ENCODE assay signal across 8 cellular contexts in the genomic region with DNA sequence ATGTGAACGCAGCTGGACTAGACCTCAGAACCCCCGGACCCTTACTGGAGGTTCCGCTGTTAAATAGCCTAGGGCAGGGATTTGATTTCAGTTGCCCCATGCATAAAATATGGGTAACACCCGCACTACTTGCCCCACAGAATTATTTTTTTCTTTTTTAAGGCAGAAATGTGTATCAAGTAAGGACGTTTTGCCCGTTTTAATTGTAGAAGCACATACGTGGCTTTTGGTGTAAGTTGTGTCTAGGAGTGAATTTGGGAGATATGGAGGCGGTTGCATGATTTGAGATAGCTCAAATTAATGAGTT. TPM values are rescaled to one million over a fixed set of nuclear protein-coding genes. Genes with fewer than 3 reads are reported as not detected.
DNase-seq lines count a peak whose midpoint lies in the region; ATAC-seq and FAIRE-seq lines count a peak whose summit lies in the region.

No MANE protein-coding gene starts in this region.

- H3K9ac ChIP-seq in iPS-20b (ENCODE audit: low read depth, low read length) = peak overlapping the region; percentile 74; the same call in 1 of the 2 replicates

- no peaks in the 10 kb centered on the region for H3K9me3 ChIP-seq in iPS-20b (ENCODE audit: insufficient read depth, low read depth, low read length)

- DNase-seq in stimulated activated naive CD8-positive, alpha-beta T cell treated with anti-CD3 and anti-CD28 coated beads, Interleukin-15, Interleukin-2, amounts not matched to agents 100 U/mL and 50 U/mL, for 24 hours = no peak
- DNase-seq in activated T-helper 2 cell treated with anti-CD3 and anti-CD28 coated beads, Interferon-gamma antibody, Interleukin-2, Interleukin-4, amounts not matched to agents 10 μg/mL and 5 μg/mL and 100 μg/mL, durations not matched to agents 14 hours and 24 hours and 36 hours (ENCODE audit: low spot score) = no peak
- DNase-seq in stimulated activated effector memory CD8-positive, alpha-beta T cell treated with anti-CD3 and anti-CD28 coated beads, Interleukin-12 subunit alpha, Interleukin-12 subunit beta, amount 100 ng/mL, for 72 hours (ENCODE audit: low spot score in 2 of 2) = no peak
- DNase-seq in foreskin melanocyte = no peak
- no peak for DNase-seq in urothelium cell line (ENCODE audit: low spot score)
- DNase-seq in NCI-H2029 treated with DMSO at 0.1 percent for 48 hours (lab: John Stamatoyannopoulos, UW) = no peak

- H3K4me1 Mint-ChIP-seq in stimulated activated naive CD8-positive, alpha-beta T cell treated with anti-CD3 and anti-CD28 coated beads, Interleukin-15, Interleukin-2, amounts not matched to agents 100 ng/mL and 50 ng/mL, for 24 hours (ENCODE audit: low read depth) = peaks cover 44% of the 10 kb centered on the region
- peaks cover 30% of the 10 kb centered on the region for H3K4me1 Mint-ChIP-seq in activated T-helper 2 cell treated with anti-CD3 and anti-CD28 coated beads, Interferon-gamma antibody, Interleukin-2, Interleukin-4, amounts not matched to agents 10 μg/mL and 5 μg/mL and 100 μg/mL, durations not matched to agents 14 hours and 24 hours and 36 hours (ENCODE audit: low read depth)
- H3K4me1 Mint-ChIP-seq in stimulated activated effector memory CD8-positive, alpha-beta T cell treated with anti-CD3 and anti-CD28 coated beads, Interleukin-12 subunit alpha, Interleukin-12 subunit beta, amount 100 ng/mL, for 72 hours = peaks cover 37% of the 10 kb centered on the region

- intact Hi-C loops in activated T-helper 2 cell treated with anti-CD3 and anti-CD28 coated beads, Interferon-gamma antibody, Interleukin-2, Interleukin-4, amounts not matched to agents 10 μg/mL and 5 μg/mL and 100 μg/mL, durations not matched to agents 14 hours and 24 hours and 36 hours (cut with micrococcal nuclease) = loop anchor here (1.0 to 5.0 kb wide), 5 partner anchors 67 to 457 kb away; no protein-coding TSS in a partner anchor

- peak overlapping the region; percentile 95 for H3K27ac Mint-ChIP-seq in stimulated activated naive CD8-positive, alpha-beta T cell treated with anti-CD3 and anti-CD28 coated beads, Interleukin-15, Interleukin-2, amounts not matched to agents 100 ng/mL and 50 ng/mL, for 24 hours
- H3K27ac Mint-ChIP-seq in activated T-helper 2 cell treated with anti-CD3 and anti-CD28 coated beads, Interferon-gamma antibody, Interleukin-2, Interleukin-4, amounts not matched to agents 10 μg/mL and 5 μg/mL and 100 μg/mL, durations not matched to agents 14 hours and 24 hours and 36 hours = peak overlapping the region; percentile 67
- peak overlapping the region; percentile 69 for H3K27ac Mint-ChIP-seq in stimulated activated effector memory CD8-positive, alpha-beta T cell treated with anti-CD3 and anti-CD28 coated beads, Interleukin-12 subunit alpha, Interleukin-12 subunit beta, amount 100 ng/mL, for 72 hours

- H3K4me3 ChIP-seq in iPS-20b (ENCODE audit: low read length) = peak overlapping the region; percentile 70

- no peak for FAIRE-seq in urothelium cell line (lab: Jason Lieb, UNC)

- H3K4me1 ChIP-seq in iPS-20b (ENCODE audit: insufficient read depth, low read length) = peaks cover 7% of the 10 kb centered on the region; the same call in 1 of the 2 replicates

- H3K36me3 ChIP-seq in iPS-20b (ENCODE audit: insufficient read depth, low read depth, low read length) = no peaks in the 10 kb centered on the region

- peak overlapping the region; percentile 97 for H3K4me3 Mint-ChIP-seq in stimulated activated naive CD8-positive, alpha-beta T cell treated with anti-CD3 and anti-CD28 coated beads, Interleukin-15, Interleukin-2, amounts not matched to agents 100 ng/mL and 50 ng/mL, for 24 hours
- H3K4me3 Mint-ChIP-seq in activated T-helper 2 cell treated with anti-CD3 and anti-CD28 coated beads, Interferon-gamma antibody, Interleukin-2, Interleukin-4, amounts not matched to agents 10 μg/mL and 5 μg/mL and 100 μg/mL, durations not matched to agents 14 hours and 24 hours and 36 hours (ENCODE audit: low read depth) = peak overlapping the region; percentile 83
- H3K4me3 Mint-ChIP-seq in stimulated activated effector memory CD8-positive, alpha-beta T cell treated with anti-CD3 and anti-CD28 coated beads, Interleukin-12 subunit alpha, Interleukin-12 subunit beta, amount 100 ng/mL, for 72 hours = peak overlapping the region; percentile 73

- H3K9me3 Mint-ChIP-seq in stimulated activated naive CD8-positive, alpha-beta T cell treated with anti-CD3 and anti-CD28 coated beads, Interleukin-15, Interleukin-2, amounts not matched to agents 100 ng/mL and 50 ng/mL, for 24 hours = no peaks in the 10 kb centered on the region
- H3K9me3 Mint-ChIP-seq in activated T-helper 2 cell treated with anti-CD3 and anti-CD28 coated beads, Interferon-gamma antibody, Interleukin-2, Interleukin-4, amounts not matched to agents 10 μg/mL and 5 μg/mL and 100 μg/mL, durations not matched to agents 14 hours and 24 hours and 36 hours = no peaks in the 10 kb centered on the region
- no peaks in the 10 kb centered on the region for H3K9me3 Mint-ChIP-seq in stimulated activated effector memory CD8-positive, alpha-beta T cell treated with anti-CD3 and anti-CD28 coated beads, Interleukin-12 subunit alpha, Interleukin-12 subunit beta, amount 100 ng/mL, for 72 hours

- peaks cover 31% of the 10 kb centered on the region for H3K36me3 Mint-ChIP-seq in stimulated activated naive CD8-positive, alpha-beta T cell treated with anti-CD3 and anti-CD28 coated beads, Interleukin-15, Interleukin-2, amounts not matched to agents 100 ng/mL and 50 ng/mL, for 24 hours (ENCODE audit: low read depth)
- H3K36me3 Mint-ChIP-seq in activated T-helper 2 cell treated with anti-CD3 and anti-CD28 coated beads, Interferon-gamma antibody, Interleukin-2, Interleukin-4, amounts not matched to agents 10 μg/mL and 5 μg/mL and 100 μg/mL, durations not matched to agents 14 hours and 24 hours and 36 hours (ENCODE audit: low read depth) = peaks cover 27% of the 10 kb centered on the region
- peaks cover 19% of the 10 kb centered on the region for H3K36me3 Mint-ChIP-seq in stimulated activated effector memory CD8-positive, alpha-beta T cell treated with anti-CD3 and anti-CD28 coated beads, Interleukin-12 subunit alpha, Interleukin-12 subunit beta, amount 100 ng/mL, for 72 hours

- H3K27me3 Mint-ChIP-seq in stimulated activated naive CD8-positive, alpha-beta T cell treated with anti-CD3 and anti-CD28 coated beads, Interleukin-15, Interleukin-2, amounts not matched to agents 100 ng/mL and 50 ng/mL, for 24 hours = peaks cover 6% of the 10 kb centered on the region
- H3K27me3 Mint-ChIP-seq in activated T-helper 2 cell treated with anti-CD3 and anti-CD28 coated beads, Interferon-gamma antibody, Interleukin-2, Interleukin-4, amounts not matched to agents 10 μg/mL and 5 μg/mL and 100 μg/mL, durations not matched to agents 14 hours and 24 hours and 36 hours (ENCODE audit: low read depth) = peaks cover 30% of the 10 kb centered on the region

- H3K27ac ChIP-seq in iPS-20b (ENCODE audit: low read length) = no peak overlapping the region

- no peak for ATAC-seq in stimulated activated naive CD8-positive, alpha-beta T cell treated with anti-CD3 and anti-CD28 coated beads, Interleukin-15, Interleukin-2, amounts not matched to agents 100 U/mL and 50 U/mL, for 24 hours
- no peak for ATAC-seq in stimulated activated effector memory CD8-positive, alpha-beta T cell treated with anti-CD3 and anti-CD28 coated beads, Interleukin-12 subunit alpha, Interleukin-12 subunit beta, amount 100 ng/mL, for 72 hours

- peaks cover 20% of the 10 kb centered on the region for H3K27me3 ChIP-seq in iPS-20b (ENCODE audit: insufficient read depth, low read length)

RNA-seq across cellular contexts. Expression of a gene that starts 0.6 kb away (rescaled TPM):
- total RNA-seq in activated T-helper 2 cell treated with anti-CD3 and anti-CD28 coated beads, Interferon-gamma antibody, Interleukin-2, Interleukin-4, amounts not matched to agents 10 μg/mL and 5 μg/mL and 100 μg/mL, durations not matched to agents 14 hours and 24 hours and 36 hours = 20.1 and 21.3 TPM in 2 replicates
